In genomic region chr3:7166460-7166859, GRCh38 we compare ENCODE assay signal across 17 cellular contexts.
"Had no signal": no experiment of that assay in that cellular context is flagged by ENCODE, and none has a peak within 500 bp of the region (broad histone marks: within the 10 kb centered on the region; RNA-seq: fewer than 3 reads in every experiment).

No MANE protein-coding gene starts in this region.

- H3K27ac ChIP-seq: body of pancreas, dorsolateral prefrontal cortex, neural progenitor cell, ovary, tibial nerve, uterus had no signal

- H3K36me3 ChIP-seq: neural progenitor cell, ovary, tibial nerve, uterus had no signal

- ATAC-seq: activated CD8-positive, alpha-beta T cell treated with anti-CD3 and anti-CD28 coated beads, Interleukin-2, amount 10 ng/mL, durations not matched to agents 7 days and 5 days; body of pancreas; left lobe of liver; mucosa of descending colon; naive thymus-derived CD4-positive, alpha-beta T cell had no signal

- H3K4me3 ChIP-seq: body of pancreas, dorsolateral prefrontal cortex, mucosa of descending colon, neural progenitor cell, ovary, tibial nerve, uterus had no signal

- DNase-seq: activated CD4-positive, alpha-beta T cell treated with anti-CD3 and anti-CD28 coated beads, Interleukin-2, amount 10 ng/mL, durations not matched to agents 24 days and 14 days; activated CD4-positive, CD25-positive, alpha-beta regulatory T cell; activated CD8-positive, alpha-beta T cell treated with anti-CD3 and anti-CD28 coated beads, Interleukin-2, amount 10 ng/mL, durations not matched to agents 7 days and 5 days; activated naive CD4-positive, alpha-beta T cell treated with Interleukin-2 at 50 U/mL for 16 hours; activated naive CD8-positive, alpha-beta T cell treated with anti-CD3 and anti-CD28 coated beads, Interleukin-2, amount 10 ng/mL, durations not matched to agents 7 days and 5 days; activated T-cell treated with anti-CD3 and anti-CD28 coated beads, Interleukin-2, amount 50 U/mL, for 24 hours; body of pancreas; mucosa of descending colon; naive thymus-derived CD4-positive, alpha-beta T cell; ovary; stimulated activated CD4-positive, alpha-beta T cell treated with anti-CD3 and anti-CD28 coated beads, Interleukin-2, amount 100 ng/mL, for 24 hours; stimulated activated naive CD4-positive, alpha-beta T cell treated with Interleukin-2 at 50 U/mL for 16 hours; uterus had no signal

- H3K27me3 ChIP-seq: body of pancreas, dorsolateral prefrontal cortex, neural progenitor cell, ovary, tibial nerve, uterus had no signal

- H3K4me1 ChIP-seq: body of pancreas, neural progenitor cell, tibial nerve, uterus had no signal

- H3K9me3 ChIP-seq: body of pancreas, mucosa of descending colon, ovary, uterus had no signal
